In genomic region chr15:50181983-50182232, GRCh38 we compare ENCODE assay signal across 8 cellular contexts. TPM values are rescaled to one million over a fixed set of nuclear protein-coding genes. Genes with fewer than 3 reads are reported as not detected.
A peak's percentile ranks its signal among the peaks of the same experiment; 100 is the strongest.
DNase-seq lines count a peak whose midpoint lies in the region; ATAC-seq and TF ChIP-seq lines count a peak whose summit lies in the region.

Gene SLC27A2 (plus strand): TSS chr15:50182196. CDS start chr15:50182428, 232 bp downstream.

- H2AFZ ChIP-seq in osteoblast (ENCODE audit: low read length): peak within 1 kb of the TSS; percentile 70

- no peak within 1 kb of the TSS for H3K27ac ChIP-seq in osteoblast (ENCODE audit: low read depth, low read length)

- H3K4me2 ChIP-seq in osteoblast (ENCODE audit: insufficient read depth, low read length): peak within 1 kb of the TSS; percentile 79

- DNase-seq in 8988T: peak; percentile 36
- DNase-seq in SW480 (ENCODE audit: low spot score): peak; percentile 67
- peak; percentile 4 for DNase-seq in fibroblast of pulmonary artery (ENCODE audit: low read depth)
- DNase-seq in osteoblast (ENCODE audit: insufficient read length, low spot score, missing footprints): peak; percentile 84
- no peak for DNase-seq in NCI-H1694 (lab: John Stamatoyannopoulos, UW)
- DNase-seq in GF-D8 (lab: John Stamatoyannopoulos, UW): no peak

- peak; percentile 44 for ATAC-seq in HG03135 (IDR thresholded peaks at IDR 0.05; ENCODE audit: unreplicated experiment)

- peaks cover 48% of the 10 kb centered on the region for H3K27me3 ChIP-seq in osteoblast (ENCODE audit: insufficient read depth, low read length)

- no peaks in the 10 kb centered on the region for H3K36me3 ChIP-seq in osteoblast (ENCODE audit: insufficient read depth, low read length)

- H3K4me3 ChIP-seq in fibroblast of pulmonary artery (replicated peaks; ENCODE audit: low read depth, low read length) (peak within 1 kb of the TSS; percentile 42), osteoblast (ENCODE audit: insufficient read depth, low read length) (peak within 1 kb of the TSS; percentile 69)

- peak; percentile 63 for TF ChIP-seq CTCF in GM12874 (IDR thresholded peaks at IDR 0.05; ENCODE audit: insufficient read depth, low read depth, low read length)
- TF ChIP-seq CTCF in fibroblast of pulmonary artery (IDR thresholded peaks at IDR 0.05; ENCODE audit: low read length, missing control alignments): no peak
- no peak for TF ChIP-seq CTCF in osteoblast (IDR thresholded peaks at IDR 0.05; ENCODE audit: extremely low read depth, low read depth, low read length)

- H3K9me3 ChIP-seq in osteoblast (ENCODE audit: low read depth, low read length): no peaks in the 10 kb centered on the region

- no peaks in the 10 kb centered on the region for H4K20me1 ChIP-seq in osteoblast (ENCODE audit: insufficient read depth, low read length)

- H3K4me1 ChIP-seq in osteoblast (ENCODE audit: insufficient read depth, low read length): peaks cover 6% of the 10 kb centered on the region

- H3K79me2 ChIP-seq in osteoblast (ENCODE audit: insufficient read depth, low read length): no peaks in the 10 kb centered on the region

RNA-seq across cellular contexts. Expression of gene SLC27A2, which starts in this region (rescaled TPM):
- not detected in 2 replicates for total RNA-seq in osteoblast

Comparison
In these comparisons a context has a peak if more than half of its experiments do, and no peak if none do; other contexts are left out.
1. Peak in DNase-seq, H3K4me3 ChIP-seq and H3K4me2 ChIP-seq in osteoblast; RNA of the gene not detected or under 1 TPM.
2. DNase-seq: peak in 8988T (single experiment), SW480 (single experiment) and fibroblast of pulmonary artery (single experiment); none in NCI-H1694 (single experiment) and GF-D8 (single experiment).